Comparison of ENCODE assay signal across 1 cellular context in genomic region chr1:33334081-33334552, GRCh38.
TF ChIP-seq lines count a peak whose summit lies in the region.

No MANE protein-coding gene starts in this region.

TF ChIP-seq in HepG2, 621 proteins besides CTCF, POLR2A, EP300 and RAD21 (continued from another document):
- TF ChIP-seq ATF2 (CRISPR knock-in tag; IDR thresholded peaks at IDR 0.05), result peak; percentile 24; the same call in 1 of the 2 replicates
- TF ChIP-seq DDIT3 (CRISPR knock-in tag; IDR thresholded peaks at IDR 0.05), result no peak
- no peak for TF ChIP-seq KDM5A (IDR thresholded peaks at IDR 0.05; ENCODE audit: borderline replicate concordance, low read length)
- TF ChIP-seq PRDM15 (CRISPR knock-in tag; IDR thresholded peaks at IDR 0.05), result no peak
- 0 out of 2 replicates have a peak, but pooled peaks have one; percentile 33 for TF ChIP-seq ZNF652 (CRISPR knock-in tag; IDR thresholded peaks at IDR 0.05; ENCODE audit: borderline replicate concordance, low read depth)
- no peak for TF ChIP-seq HOXA9 (CRISPR knock-in tag; IDR thresholded peaks at IDR 0.05; ENCODE audit: borderline replicate concordance)
- TF ChIP-seq ZNF619 (CRISPR knock-in tag; IDR thresholded peaks at IDR 0.05), result no peak
- TF ChIP-seq PHF21A (CRISPR knock-in tag; IDR thresholded peaks at IDR 0.05), result no peak
- TF ChIP-seq ZBTB10 (CRISPR knock-in tag; IDR thresholded peaks at IDR 0.05; ENCODE audit: borderline replicate concordance), result peak; percentile 37; the same call in 1 of the 2 replicates
- TF ChIP-seq FOXA3 (CRISPR knock-in tag; IDR thresholded peaks at IDR 0.05), result peak; percentile 20; the same call in 1 of the 2 replicates
- no peak for TF ChIP-seq HNRNPH1 (optimal IDR thresholded peaks at IDR 0.05; ENCODE audit: low read depth, low read length)
- TF ChIP-seq ZNF205 (CRISPR knock-in tag; IDR thresholded peaks at IDR 0.05), result no peak
- no peak for TF ChIP-seq PBX2 (CRISPR knock-in tag; IDR thresholded peaks at IDR 0.05)
- no peak for TF ChIP-seq HMGA1 (CRISPR knock-in tag; conservative IDR thresholded peaks at IDR 0.05)
- TF ChIP-seq RXRA (CRISPR knock-in tag; IDR thresholded peaks at IDR 0.05), result peak; percentile 84
- TF ChIP-seq ZBTB42 (CRISPR knock-in tag; IDR thresholded peaks at IDR 0.05), result no peak
- TF ChIP-seq RBM39 (IDR thresholded peaks at IDR 0.05; ENCODE audit: low read depth, low read length, poor library complexity, severe bottlenecking), result no peak
- TF ChIP-seq GATAD2A (CRISPR knock-in tag; IDR thresholded peaks at IDR 0.05), result peak; percentile 32; the same call in 1 of the 2 replicates
- TF ChIP-seq NCOR1 (IDR thresholded peaks at IDR 0.05; ENCODE audit: borderline replicate concordance, low read length), result no peak
- TF ChIP-seq SATB2 (CRISPR knock-in tag; IDR thresholded peaks at IDR 0.05), result no peak
- no peak for TF ChIP-seq SKI (IDR thresholded peaks at IDR 0.05; ENCODE audit: partially characterized antibody)
- no peak for TF ChIP-seq FOXA1 (IDR thresholded peaks at IDR 0.05)
- peak; percentile 51 for TF ChIP-seq FOXA1 (CRISPR knock-in tag; IDR thresholded peaks at IDR 0.05)
- peak; percentile 69; the same call in 1 of the 2 replicates for TF ChIP-seq ZBTB38 (CRISPR knock-in tag; IDR thresholded peaks at IDR 0.05)
- no peak for TF ChIP-seq BCL3 (CRISPR knock-in tag; IDR thresholded peaks at IDR 0.05)
- TF ChIP-seq ZC3H13 (CRISPR knock-in tag; IDR thresholded peaks at IDR 0.05), result no peak
- no peak for TF ChIP-seq ZNF296 (CRISPR knock-in tag; conservative IDR thresholded peaks at IDR 0.05)
- TF ChIP-seq ZNF563 (CRISPR knock-in tag; IDR thresholded peaks at IDR 0.05), result no peak
- TF ChIP-seq ZNF446 (CRISPR knock-in tag; IDR thresholded peaks at IDR 0.05), result no peak
- TF ChIP-seq ZNF20 (CRISPR knock-in tag; IDR thresholded peaks at IDR 0.05), result no peak
- TF ChIP-seq ZBTB7A (CRISPR knock-in tag; IDR thresholded peaks at IDR 0.05), result no peak
- peak; percentile 81 for TF ChIP-seq BHLHE40 (IDR thresholded peaks at IDR 0.05; ENCODE audit: low read length)
- TF ChIP-seq ELF4 (CRISPR knock-in tag; IDR thresholded peaks at IDR 0.05; ENCODE audit: borderline replicate concordance), result no peak
- TF ChIP-seq ZNF781 (CRISPR knock-in tag; IDR thresholded peaks at IDR 0.05; ENCODE audit: borderline replicate concordance, not compliant biosample characterization), result no peak
- TF ChIP-seq ZNF775 (CRISPR knock-in tag; IDR thresholded peaks at IDR 0.05; ENCODE audit: borderline replicate concordance), result no peak
- TF ChIP-seq IRF2 (CRISPR knock-in tag; IDR thresholded peaks at IDR 0.05), result no peak
- no peak for TF ChIP-seq ZNF34 (CRISPR knock-in tag; IDR thresholded peaks at IDR 0.05; ENCODE audit: borderline replicate concordance)
- TF ChIP-seq RNF2 (conservative IDR thresholded peaks at IDR 0.05; ENCODE audit: low read depth), result no peak
- no peak for TF ChIP-seq IRF9 (CRISPR knock-in tag; IDR thresholded peaks at IDR 0.05; ENCODE audit: borderline replicate concordance)
- no peak for TF ChIP-seq ZNF780A (CRISPR knock-in tag; IDR thresholded peaks at IDR 0.05)
- no peak for TF ChIP-seq ARNTL (CRISPR knock-in tag; IDR thresholded peaks at IDR 0.05)
- TF ChIP-seq SALL1 (CRISPR knock-in tag; IDR thresholded peaks at IDR 0.05), result peak; percentile 56
- no peak for TF ChIP-seq ZGPAT (CRISPR knock-in tag; IDR thresholded peaks at IDR 0.05)
- TF ChIP-seq ZMYM2 (CRISPR knock-in tag; IDR thresholded peaks at IDR 0.05), result no peak
- TF ChIP-seq REPIN1 (CRISPR knock-in tag; IDR thresholded peaks at IDR 0.05; ENCODE audit: borderline replicate concordance, low read depth), result peak; percentile 35; the same call in 1 of the 2 replicates
